ENCODE assay signal across 29 cellular contexts in the genomic region with DNA sequence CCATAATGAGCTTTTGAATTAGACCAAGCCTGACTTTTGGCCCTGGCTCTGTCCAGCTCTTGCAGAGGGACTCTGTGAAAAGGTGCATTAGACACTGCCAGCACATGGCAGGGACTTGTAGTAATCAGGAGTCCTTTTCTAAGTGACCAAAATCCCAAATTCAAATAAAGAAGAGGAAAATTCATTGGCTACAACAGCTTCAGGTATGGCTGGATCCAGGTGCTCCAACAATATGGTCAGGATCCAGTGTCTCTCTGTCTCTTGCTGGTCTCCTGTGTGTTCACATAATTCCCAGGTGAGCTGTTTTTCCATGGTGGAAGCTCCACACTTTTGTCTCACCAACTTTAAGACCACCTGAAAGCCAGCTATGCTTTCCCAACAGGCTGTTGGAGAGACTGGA.
"Had no signal": no experiment of that assay in that cellular context is flagged by ENCODE, and none has a peak within 500 bp of the region (broad histone marks: within the 10 kb centered on the region; RNA-seq: fewer than 3 reads in every experiment).

No MANE protein-coding gene starts in this region.

- H3K9me3 ChIP-seq: heart left ventricle, left lung, neutrophil, ovary, thyroid gland, upper lobe of right lung had no signal

- H3K27ac Mint-ChIP-seq: memory B cell; naive thymus-derived CD8-positive, alpha-beta T cell; nephron; progenitor cell of endocrine pancreas; stimulated activated memory B cell treated with anti-CD40 and anti-IgM and Interleukin-4, amounts not matched to agents 10 μg/mL and 1 μg/mL and 100 μg/mL, for 72 hours had no signal

- H3K36me3 Mint-ChIP-seq: immature natural killer cell; memory B cell; naive thymus-derived CD8-positive, alpha-beta T cell; stimulated activated memory B cell treated with anti-CD40 and anti-IgM and Interleukin-4, amounts not matched to agents 10 μg/mL and 1 μg/mL and 100 μg/mL, for 72 hours had no signal

- H3K4me1 Mint-ChIP-seq: memory B cell; stimulated activated memory B cell treated with anti-CD40 and anti-IgM and Interleukin-4, amounts not matched to agents 10 μg/mL and 1 μg/mL and 100 μg/mL, for 72 hours had no signal

- H3K4me1 ChIP-seq: left lung had no signal

- ATAC-seq: heart left ventricle; left colon; left lung; naive thymus-derived CD8-positive, alpha-beta T cell; right cardiac atrium; sciatic nerve; stimulated activated memory B cell treated with anti-CD40 and anti-IgM and Interleukin-4, amounts not matched to agents 10 μg/mL and 1 μg/mL and 100 μg/mL, for 72 hours; stimulated activated naive CD8-positive, alpha-beta T cell treated with anti-CD3 and anti-CD28 coated beads, Interleukin-15, amount 100 ng/mL, for 72 hours; upper lobe of right lung had no signal

- H3K36me3 ChIP-seq: heart left ventricle, left lung, neutrophil, ovary, thyroid gland, upper lobe of right lung had no signal

- H3K4me3 ChIP-seq: heart left ventricle, left lung, lung, ovary, skin epidermis, thyroid gland, upper lobe of right lung had no signal

- FAIRE-seq: islet of Langerhans, kidney had no signal

- DNase-seq: heart left ventricle; hypothalamus; immature natural killer cell; kidney; left colon; left lung; ovary; right cardiac atrium; stimulated activated CD4-positive, alpha-beta T cell treated with anti-CD3 and anti-CD28 coated beads, Interleukin-12 subunit alpha, Interleukin-12 subunit beta, amount 100 ng/mL, for 4 hours; stimulated activated CD4-positive, alpha-beta T cell treated with anti-CD3 and anti-CD28 coated beads, Interleukin-15, amount 100 ng/mL, for 24 hours; stimulated activated CD4-positive, alpha-beta T cell treated with anti-CD3 and anti-CD28 coated beads, Interleukin-2, amount 100 ng/mL, for 24 hours; stimulated activated CD4-positive, alpha-beta T cell treated with anti-CD3 and anti-CD28 coated beads, Interleukin-4, amount 100 ng/mL, for 24 hours; stimulated activated naive CD4-positive, alpha-beta T cell treated with Interleukin-2 at 50 U/mL for 16 hours; stimulated activated naive CD8-positive, alpha-beta T cell treated with anti-CD3 and anti-CD28 coated beads, Interleukin-15, amount 100 ng/mL, for 72 hours; substantia nigra; thyroid gland; trophoblast cell had no signal

- H3K9me3 Mint-ChIP-seq: immature natural killer cell; memory B cell; naive thymus-derived CD8-positive, alpha-beta T cell; nephron; neural crest cell; stimulated activated memory B cell treated with anti-CD40 and anti-IgM and Interleukin-4, amounts not matched to agents 10 μg/mL and 1 μg/mL and 100 μg/mL, for 72 hours; stimulated activated naive CD8-positive, alpha-beta T cell treated with anti-CD3 and anti-CD28 coated beads, Interleukin-15, amount 100 ng/mL, for 72 hours had no signal

- H3K4me3 Mint-ChIP-seq: immature natural killer cell; memory B cell; naive thymus-derived CD8-positive, alpha-beta T cell; nephron; neural crest cell; stimulated activated memory B cell treated with anti-CD40 and anti-IgM and Interleukin-4, amounts not matched to agents 10 μg/mL and 1 μg/mL and 100 μg/mL, for 72 hours; stimulated activated naive CD8-positive, alpha-beta T cell treated with anti-CD3 and anti-CD28 coated beads, Interleukin-15, amount 100 ng/mL, for 72 hours had no signal

- H3K27ac ChIP-seq: left lung, neutrophil, ovary, upper lobe of right lung had no signal

- H3K27me3 ChIP-seq: heart left ventricle, left lung, ovary, thyroid gland, upper lobe of right lung had no signal

- H3K27me3 Mint-ChIP-seq: naive thymus-derived CD8-positive, alpha-beta T cell had no signal
